ENCODE assay signal across 22 cellular contexts in genomic region chr10:71580415-71580814, GRCh38.
DNase-seq lines count a peak whose midpoint lies in the region; ATAC-seq and TF ChIP-seq lines count a peak whose summit lies in the region.
"Had no signal": no experiment of that assay in that cellular context is flagged by ENCODE, and none has a peak within 500 bp of the region (broad histone marks: within the 10 kb centered on the region; RNA-seq: fewer than 3 reads in every experiment).

No MANE protein-coding gene starts in this region.

- H3K9me3 Mint-ChIP-seq in activated T-cell treated with anti-CD3 and anti-CD28 coated beads, Interleukin-2, amount 50 U/mL, for 4 hours: no peaks in the 10 kb centered on the region
- H3K9me3 Mint-ChIP-seq: CD8-positive, alpha-beta T cell had no signal

- WGBS in smooth muscle cell (ENCODE audit: low lambda C conversion rate): 80% methylated on average over 2 of the region's 2 CpGs

- H3K27me3 Mint-ChIP-seq in activated T-cell treated with anti-CD3 and anti-CD28 coated beads, Interleukin-2, amount 50 U/mL, for 4 hours (ENCODE audit: low read depth): peaks cover 3% of the 10 kb centered on the region

- H3K4me3 Mint-ChIP-seq in activated T-cell treated with anti-CD3 and anti-CD28 coated beads, Interleukin-2, amount 50 U/mL, for 4 hours: no peak overlapping the region
- H3K4me3 Mint-ChIP-seq: CD8-positive, alpha-beta T cell had no signal

- no peaks in the 10 kb centered on the region for H3K36me3 Mint-ChIP-seq in activated T-cell treated with anti-CD3 and anti-CD28 coated beads, Interleukin-2, amount 50 U/mL, for 4 hours (ENCODE audit: insufficient read depth)
- H3K36me3 Mint-ChIP-seq: CD8-positive, alpha-beta T cell had no signal

- H3K9ac ChIP-seq in BLaER1 (no peak overlapping the region; the same call in 1 of the 2 replicates), smooth muscle cell (ENCODE audit: low read depth) (no peak overlapping the region)
- H3K9ac ChIP-seq: SK-N-SH had no signal

- H3F3A ChIP-seq in smooth muscle cell (ENCODE audit: low read depth): no peaks in the 10 kb centered on the region

- no peak overlapping the region for H3K4me3 ChIP-seq in BLaER1
- H3K4me3 ChIP-seq in smooth muscle cell: no peak overlapping the region

- H3K4me1 Mint-ChIP-seq in activated T-cell treated with anti-CD3 and anti-CD28 coated beads, Interleukin-2, amount 50 U/mL, for 4 hours (ENCODE audit: low read depth): no peaks in the 10 kb centered on the region

- H3K79me2 ChIP-seq in smooth muscle cell (ENCODE audit: low read depth): no peaks in the 10 kb centered on the region

- H3K9me3 ChIP-seq in BLaER1 (no peaks in the 10 kb centered on the region), smooth muscle cell (replicated peaks; ENCODE audit: low read depth) (no peaks in the 10 kb centered on the region)
- H3K9me3 ChIP-seq: SK-N-SH had no signal

- no peak overlapping the region for H2AFZ ChIP-seq in smooth muscle cell (ENCODE audit: low read depth)

- no peaks in the 10 kb centered on the region for H4K20me1 ChIP-seq in BLaER1
- H4K20me1 ChIP-seq in smooth muscle cell (ENCODE audit: low read depth): no peaks in the 10 kb centered on the region

- H3K36me3 ChIP-seq in BLaER1 (no peaks in the 10 kb centered on the region), smooth muscle cell (ENCODE audit: low read depth) (no peaks in the 10 kb centered on the region)

- H3K4me1 ChIP-seq in BLaER1: peaks cover 100% of the 10 kb centered on the region
- no peaks in the 10 kb centered on the region for H3K4me1 ChIP-seq in smooth muscle cell (ENCODE audit: low read depth)

- H3K27ac ChIP-seq in BLaER1 (peak overlapping the region; percentile 76; the same call in 1 of the 2 replicates), angular gyrus (ENCODE audit: low read depth, low read length) (peak overlapping the region; percentile 93), smooth muscle cell (ENCODE audit: low read depth) (no peak overlapping the region)
- H3K27ac ChIP-seq: C4-2B had no signal

- DNase-seq in NCI-H2029 (lab: John Stamatoyannopoulos, UW) (peak; percentile 52), left lobe of liver (ENCODE audit: low spot score) (no peak), smooth muscle cell (lab: John Stamatoyannopoulos, UW; ENCODE audit: unreplicated experiment) (no peak), NCI-H2227 treated with DMSO at 0.1 percent for 48 hours (lab: John Stamatoyannopoulos, UW) (no peak)
- no peak for DNase-seq in activated naive CD4-positive, alpha-beta T cell treated with anti-CD3 and anti-CD28 coated beads, Interleukin-2, amount 50 U/mL, for 16 hours
- no peak for DNase-seq in activated T-cell treated with anti-CD3 and anti-CD28 coated beads, Interleukin-2, amount 50 U/mL, for 4 hours
- DNase-seq: CD8-positive, alpha-beta T cell; DMS 273 treated with DMSO at 0.1 percent for 48 hours; DND-41; Karpas-422; NCI-H1092; NCI-H1436; NCI-H187; NCI-H2107; NCI-H446 treated with DMSO at 0.1 percent for 48 hours; NCI-H526; NK-92 treated with Interleukin-12 subunit alpha and Interleukin-12 subunit beta, amount 100 ng/mL, for 24 hours; PC-3; SK-N-SH had no signal

- H3K4me2 ChIP-seq in BLaER1 (peak overlapping the region; percentile 94), smooth muscle cell (no peak overlapping the region)
- H3K4me2 ChIP-seq: SK-N-SH had no signal

- no peak for TF ChIP-seq CTCF in smooth muscle cell (IDR thresholded peaks at IDR 0.05; ENCODE audit: borderline replicate concordance, insufficient read depth, poor library complexity, severe bottlenecking)

- H3K27me3 ChIP-seq in BLaER1 (no peaks in the 10 kb centered on the region), smooth muscle cell (ENCODE audit: low read depth) (no peaks in the 10 kb centered on the region)

- peak; percentile 45 for ATAC-seq in left lobe of liver
- ATAC-seq in activated T-cell treated with anti-CD3 and anti-CD28 coated beads, Interleukin-2, amount 50 U/mL, for 4 hours: no peak
- ATAC-seq: CD8-positive, alpha-beta T cell; PC-3 had no signal
